Comparison of ENCODE assay signal across 1 cellular context in genomic region chr11:122186439-122187080, GRCh38.
TF ChIP-seq lines count a peak whose summit lies in the region.

No MANE protein-coding gene starts in this region.

TF ChIP-seq in HCT116, 20 proteins besides CTCF, POLR2A, EP300 and RAD21 (continued from another document):
- TF ChIP-seq ZFX (IDR thresholded peaks at IDR 0.05) (no peak), SRF (IDR thresholded peaks at IDR 0.05; ENCODE audit: low read depth) (peak; percentile 75), JUND (IDR thresholded peaks at IDR 0.05) (peak; percentile 90), EZH2 (IDR thresholded peaks at IDR 0.05) (no peak), EGR1 (IDR thresholded peaks at IDR 0.05; ENCODE audit: low read depth) (no peak), EZH2phosphoT487 (IDR thresholded peaks at IDR 0.05; ENCODE audit: borderline replicate concordance) (no peak)
